ENCODE assay signal across 23 cellular contexts in the genomic region with DNA sequence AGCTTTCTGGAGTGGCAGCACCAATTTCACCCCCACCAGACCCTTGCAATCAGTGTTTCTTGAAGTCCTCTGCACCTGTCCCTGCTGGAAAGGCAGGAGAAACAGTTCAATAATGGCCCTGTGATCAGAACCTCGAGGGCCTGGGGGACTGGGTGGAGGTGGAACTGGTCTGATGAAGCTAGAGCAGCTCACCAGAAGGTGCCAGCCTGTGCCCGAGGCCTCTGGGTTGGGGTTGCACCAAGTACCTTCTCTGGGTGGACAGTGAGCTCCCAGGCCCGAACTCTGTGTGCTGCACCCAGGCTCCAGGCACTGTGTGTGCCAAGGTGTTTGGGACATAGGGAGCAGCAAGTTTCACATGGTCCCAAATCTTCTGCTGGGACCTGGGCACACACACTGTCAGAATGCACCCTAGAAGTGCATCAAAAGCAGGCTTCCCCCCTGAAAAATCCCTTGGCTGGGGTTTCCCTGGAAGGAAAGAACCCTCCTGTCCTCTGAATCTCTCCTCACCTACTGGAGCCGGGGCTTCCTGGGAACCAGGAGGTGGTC. TPM values are rescaled to one million over a fixed set of nuclear protein-coding genes. Genes with fewer than 3 reads are reported as not detected.
DNase-seq lines count a peak whose midpoint lies in the region; ATAC-seq and TF ChIP-seq lines count a peak whose summit lies in the region.
"Had no signal": no experiment of that assay in that cellular context is flagged by ENCODE, and none has a peak within 500 bp of the region (broad histone marks: within the 10 kb centered on the region; RNA-seq: fewer than 3 reads in every experiment).

No MANE protein-coding gene starts in this region.

- H3K27ac Mint-ChIP-seq in endodermal cell: no peak overlapping the region
- peak overlapping the region; percentile 91 for H3K27ac Mint-ChIP-seq in neural crest cell (ENCODE audit: unreplicated experiment)
- H3K27ac Mint-ChIP-seq in activated naive CD4-positive, alpha-beta T cell treated with anti-CD3 and anti-CD28 coated beads, Interleukin-2, amount 10 ng/mL, durations not matched to agents 7 days and 5 days: no peak overlapping the region
- H3K27ac Mint-ChIP-seq: CD14-positive monocyte; CD4-positive, alpha-beta T cell; CD8-positive, alpha-beta memory T cell; GM23338 had no signal

- H3K4me3 Mint-ChIP-seq in endodermal cell: no peak overlapping the region
- no peak overlapping the region for H3K4me3 Mint-ChIP-seq in neural crest cell
- H3K4me3 Mint-ChIP-seq in activated naive CD4-positive, alpha-beta T cell treated with anti-CD3 and anti-CD28 coated beads, Interleukin-2, amount 10 ng/mL, durations not matched to agents 7 days and 5 days: no peak overlapping the region
- H3K4me3 Mint-ChIP-seq: CD14-positive monocyte; CD4-positive, alpha-beta T cell; CD8-positive, alpha-beta memory T cell; GM23338 had no signal

- no peaks in the 10 kb centered on the region for H3K4me1 Mint-ChIP-seq in endodermal cell
- H3K4me1 Mint-ChIP-seq in neural crest cell: no peaks in the 10 kb centered on the region
- no peaks in the 10 kb centered on the region for H3K4me1 Mint-ChIP-seq in activated naive CD4-positive, alpha-beta T cell treated with anti-CD3 and anti-CD28 coated beads, Interleukin-2, amount 10 ng/mL, durations not matched to agents 7 days and 5 days
- H3K4me1 Mint-ChIP-seq: CD8-positive, alpha-beta memory T cell; GM23338 had no signal

- H3K9me3 ChIP-seq in endodermal cell (ENCODE audit: control insufficient read depth, low read length) (no peaks in the 10 kb centered on the region), gastroesophageal sphincter (no peaks in the 10 kb centered on the region), adrenal gland (replicated peaks in 1 of 3) (no peaks in the 10 kb centered on the region)
- H3K9me3 ChIP-seq: A549, BE2C had no signal

- no peak for TF ChIP-seq POLR2A in gastroesophageal sphincter (IDR thresholded peaks at IDR 0.05)
- no peak for TF ChIP-seq POLR2A in adrenal gland (IDR thresholded peaks at IDR 0.05)

- no peak for TF ChIP-seq EP300 in gastroesophageal sphincter (IDR thresholded peaks at IDR 0.05)

- H3K27me3 Mint-ChIP-seq in endodermal cell (ENCODE audit: insufficient read depth) (peaks cover 13% of the 10 kb centered on the region), neural crest cell (ENCODE audit: low read depth) (peaks cover 21% of the 10 kb centered on the region)
- peaks cover 32% of the 10 kb centered on the region for H3K27me3 Mint-ChIP-seq in activated naive CD4-positive, alpha-beta T cell treated with anti-CD3 and anti-CD28 coated beads, Interleukin-2, amount 10 ng/mL, durations not matched to agents 7 days and 5 days

- 84 to 100% methylated on average over 1 to 4 of the region's 4 CpGs for WGBS in endodermal cell (ENCODE audit: insufficient coverage in 1 of 2, insufficient read length in 1 of 2), 2 experiments
- no CpG with 5 or more reads among the region's 4 CpGs for WGBS in gastroesophageal sphincter (ENCODE audit: low coverage in 1 of 2), 2 donors
- 71 to 83% (median 77%) methylated on average over 3 to 4 of the region's 4 CpGs for WGBS in adrenal gland, 4 donors

- CTCF ChIA-PET in activated naive CD4-positive, alpha-beta T cell treated with anti-CD3 and anti-CD28 coated beads, Interleukin-2, amount 10 ng/mL, durations not matched to agents 7 days and 5 days (lab: Charles Lee): no interaction called here

- peak; percentile 27 for DNase-seq in H7
- DNase-seq in endodermal cell: peak; percentile 33
- DNase-seq in neural crest cell (ENCODE audit: low read depth, low spot score): no peak
- peak; percentile 45 for DNase-seq in sciatic nerve (ENCODE audit: low spot score)
- DNase-seq in activated naive CD4-positive, alpha-beta T cell treated with anti-CD3 and anti-CD28 coated beads, Interleukin-2, amount 10 ng/mL, durations not matched to agents 7 days and 5 days: no peak
- no peak for DNase-seq in adrenal gland
- DNase-seq: 8988T; ACHN; AML-193; BE2C; CD4-positive, alpha-beta T cell; CD8-positive, alpha-beta memory T cell; DMS 273 treated with DMSO at 0.1 percent for 48 hours; DMS79; EL; GDM1; HCEC 1CT had no signal

- no peaks in the 10 kb centered on the region for H3K4me1 ChIP-seq in endodermal cell (ENCODE audit: control insufficient read depth, insufficient read depth, low read length)
- H3K4me1 ChIP-seq in gastroesophageal sphincter: peaks cover 0 to 29% (median 0%) of the 10 kb centered on the region in 3 donors
- peaks cover 0 to 8% of the 10 kb centered on the region in 2 donors for H3K4me1 ChIP-seq in adrenal gland (replicated peaks in 1 of 2)
- H3K4me1 ChIP-seq: BE2C had no signal

- H3K36me3 ChIP-seq in H7 (replicated peaks; ENCODE audit: control insufficient read depth, insufficient read depth, low read length) (no peaks in the 10 kb centered on the region), endodermal cell (ENCODE audit: control insufficient read depth, insufficient read depth, low read length) (no peaks in the 10 kb centered on the region), gastroesophageal sphincter (no peaks in the 10 kb centered on the region), adrenal gland (replicated peaks in 1 of 2) (no peaks in the 10 kb centered on the region)
- H3K36me3 ChIP-seq: BE2C; BLaER1 treated with 17β-estradiol and CSF1 and Interleukin-3, amounts not matched to agents 10 nM and 100 nM had no signal

- TF ChIP-seq CTCF in endodermal cell (conservative IDR thresholded peaks at IDR 0.05) (no peak), neural crest cell (conservative IDR thresholded peaks at IDR 0.05) (no peak), gastroesophageal sphincter (IDR thresholded peaks at IDR 0.05) (no peak), adrenal gland (IDR thresholded peaks at IDR 0.05) (no peak)

- H3K36me3 Mint-ChIP-seq in endodermal cell (ENCODE audit: low read depth) (no peaks in the 10 kb centered on the region), neural crest cell (ENCODE audit: low read depth) (no peaks in the 10 kb centered on the region)
- no peaks in the 10 kb centered on the region for H3K36me3 Mint-ChIP-seq in activated naive CD4-positive, alpha-beta T cell treated with anti-CD3 and anti-CD28 coated beads, Interleukin-2, amount 10 ng/mL, durations not matched to agents 7 days and 5 days
- H3K36me3 Mint-ChIP-seq: CD8-positive, alpha-beta memory T cell had no signal

- H3K9ac ChIP-seq in endodermal cell (ENCODE audit: extremely low read depth, low read length, poor library complexity, severe bottlenecking): no peak overlapping the region
- H3K9ac ChIP-seq: BLaER1 treated with 17β-estradiol and CSF1 and Interleukin-3, amounts not matched to agents 10 nM and 100 nM had no signal

- ATAC-seq in sciatic nerve: no peak
- no peak for ATAC-seq in gastroesophageal sphincter
- ATAC-seq: GM12878, GM23338 had no signal

- H3K9me3 Mint-ChIP-seq in endodermal cell: no peaks in the 10 kb centered on the region
- H3K9me3 Mint-ChIP-seq in neural crest cell: no peaks in the 10 kb centered on the region
- H3K9me3 Mint-ChIP-seq in activated naive CD4-positive, alpha-beta T cell treated with anti-CD3 and anti-CD28 coated beads, Interleukin-2, amount 10 ng/mL, durations not matched to agents 7 days and 5 days: no peaks in the 10 kb centered on the region
- H3K9me3 Mint-ChIP-seq: CD4-positive, alpha-beta T cell; GM23338 had no signal

- H3K27ac ChIP-seq in endodermal cell (ENCODE audit: low read depth, low read length): no peak overlapping the region
- H3K27ac ChIP-seq in gastroesophageal sphincter: no peak overlapping the region
- H3K27ac ChIP-seq in adrenal gland: no peak overlapping the region
- H3K27ac ChIP-seq: A549; BLaER1 treated with 17β-estradiol and CSF1 and Interleukin-3, amounts not matched to agents 10 nM and 100 nM had no signal

- intact Hi-C loops in sciatic nerve (cut with DNase I) (no loop called here), adrenal gland (cut with DNase I) (no loop called here)

- H3K27me3 ChIP-seq in H7 (ENCODE audit: control insufficient read depth, insufficient read depth, low read length) (no peaks in the 10 kb centered on the region), endodermal cell (ENCODE audit: control insufficient read depth, insufficient read depth, low read length, poor library complexity, severe bottlenecking) (no peaks in the 10 kb centered on the region), gastroesophageal sphincter (peaks cover 8% of the 10 kb centered on the region), adrenal gland (no peaks in the 10 kb centered on the region)
- H3K27me3 ChIP-seq: BLaER1 treated with 17β-estradiol and CSF1 and Interleukin-3, amounts not matched to agents 10 nM and 100 nM had no signal

- H3K4me3 ChIP-seq in H7 (ENCODE audit: insufficient read depth, low read depth, low read length) (no peak overlapping the region), endodermal cell (ENCODE audit: low read length) (no peak overlapping the region), gastroesophageal sphincter (no peak overlapping the region), adrenal gland (no peak overlapping the region)
- H3K4me3 ChIP-seq: A549; BLaER1 treated with 17β-estradiol and CSF1 and Interleukin-3, amounts not matched to agents 10 nM and 100 nM; GM12878; GM23338 had no signal

RNA-seq across cellular contexts. Expression of a gene that starts 17.3 kb away (rescaled TPM):
- total RNA-seq in H7 (2014; rRNA removed; shearing (Covaris generic)): not detected in 2 replicates
- total RNA-seq in endodermal cell (not detected), neural crest cell (not detected in 2 replicates), sciatic nerve (22.8 TPM), gastroesophageal sphincter (10 to 100 TPM in 1 of 4 donors, 1 to 10 TPM in 3; 1.6 to 16.2 (median 3.7) TPM), adrenal gland (1 to 10 TPM in 7 of 8 donors, under 1 TPM in 1; 0.78 to 5.2 (median 3.0) TPM)
- polyA plus RNA-seq in endodermal cell (2013, experiment 1 of 2): not detected
- not detected for polyA plus RNA-seq in endodermal cell (2013, experiment 2 of 2)
- polyA plus RNA-seq in adrenal gland: 1 to 10 TPM; 1.2 to 7.3 (median 1.5) TPM
- total RNA-seq: CD4-positive, alpha-beta T cell; CD8-positive, alpha-beta memory T cell; GM12878; GM23338 had no signal
- polyA plus RNA-seq: A549; CD14-positive monocyte; CD8-positive, alpha-beta memory T cell; GM12878; GM23338 had no signal

RNA-seq across cellular contexts. Expression of a gene that starts 31.3 kb away (rescaled TPM):
- 7.7 and 8.3 TPM in 2 replicates for total RNA-seq in H7 (2014; rRNA removed; shearing (Covaris generic))
- 1 to 10 TPM; 5.8 to 6.8 TPM for total RNA-seq in endodermal cell
- 6.6 TPM for polyA plus RNA-seq in endodermal cell (2013, experiment 1 of 2)
- 10.8 TPM for polyA plus RNA-seq in endodermal cell (2013, experiment 2 of 2)
- 13.8 and 14.4 TPM in 2 replicates for total RNA-seq in neural crest cell
- 13.8 TPM for total RNA-seq in sciatic nerve
- total RNA-seq in gastroesophageal sphincter: 10 to 100 TPM in 1 of 4 donors, 1 to 10 TPM in 3; 5.1 to 10.8 (median 7.8) TPM
- 10 to 100 TPM in 1 of 8 donors, 1 to 10 TPM in 5, under 1 TPM in 2; 0.60 to 10.6 (median 3.3) TPM for total RNA-seq in adrenal gland
- polyA plus RNA-seq in adrenal gland: 1 to 10 TPM; 2.5 to 7.6 (median 4.6) TPM
- total RNA-seq: GM12878 had no signal
- polyA plus RNA-seq: CD14-positive monocyte; CD8-positive, alpha-beta memory T cell; GM12878 had no signal

RNA-seq across cellular contexts. Expression of a gene that starts 43.1 kb away (rescaled TPM):
- total RNA-seq in H7 (2014; rRNA removed; shearing (Covaris generic)): 9.0 and 12.2 TPM in 2 replicates
- total RNA-seq in endodermal cell: 10 to 100 TPM; 16.2 to 18.3 TPM
- polyA plus RNA-seq in endodermal cell (2013, experiment 1 of 2): 19.7 TPM
- polyA plus RNA-seq in endodermal cell (2013, experiment 2 of 2): 18.1 TPM
- total RNA-seq in neural crest cell: 26.8 and 29.8 TPM in 2 replicates
- 4.6 TPM for total RNA-seq in sciatic nerve
- total RNA-seq in gastroesophageal sphincter: 10 to 100 TPM in 3 of 4 donors, 1 to 10 TPM in 1; 6.3 to 20.9 (median 15.1) TPM
- total RNA-seq in adrenal gland: 10 to 100 TPM in 1 of 8 donors, 1 to 10 TPM in 6, under 1 TPM in 1; 0.29 to 16.0 (median 2.4) TPM
- polyA plus RNA-seq in adrenal gland: 1 to 10 TPM; 1.2 to 4.1 (median 3.0) TPM
- polyA plus RNA-seq: CD14-positive monocyte had no signal

Comparison
In these comparisons a context has a peak if more than half of its experiments do, and no peak if none do; other contexts are left out.
1. DNase-seq: peak in H7 (single experiment), endodermal cell (single experiment) and sciatic nerve (single experiment); none in neural crest cell (single experiment), activated naive CD4-positive, alpha-beta T cell treated with anti-CD3 and anti-CD28 coated beads, Interleukin-2, amount 10 ng/mL, durations not matched to agents 7 days and 5 days (single experiment) and adrenal gland (0 of 7).